In the genomic region with DNA sequence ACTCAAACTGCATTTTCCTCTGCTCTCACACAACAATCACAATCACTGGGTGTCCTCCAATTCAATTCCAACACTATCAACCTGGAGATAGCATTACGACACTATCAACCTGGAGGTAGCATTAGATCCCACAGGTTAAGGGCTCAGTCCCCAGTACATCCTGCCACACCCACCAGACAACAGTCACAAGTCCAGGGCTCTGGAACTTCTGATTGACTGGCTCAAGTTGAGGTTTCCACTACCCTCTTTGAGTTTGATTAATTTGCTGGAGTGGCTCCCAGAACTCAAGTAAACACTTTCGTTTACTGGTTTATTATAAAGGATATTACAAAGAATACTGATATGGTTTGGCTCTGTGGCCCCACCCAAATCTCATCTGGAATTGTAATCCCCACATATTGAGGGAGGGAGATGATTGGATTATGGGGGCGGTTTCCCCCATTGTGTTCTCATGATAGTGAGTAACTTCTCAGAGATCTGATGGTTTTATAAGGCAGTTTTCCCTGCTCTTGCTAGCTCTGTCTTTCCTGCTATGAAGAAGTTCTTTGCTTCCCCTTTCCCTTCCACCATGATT, we compare ENCODE assay signal across 1 cellular context.
TF ChIP-seq lines count a peak whose summit lies in the region.

No MANE protein-coding gene starts in this region.

TF ChIP-seq in IMR-90, 13 proteins besides CTCF, POLR2A, EP300 and RAD21:
- no peak for TF ChIP-seq MAFK (IDR thresholded peaks at IDR 0.05; ENCODE audit: low read depth, low read length)
- TF ChIP-seq RFX5 (IDR thresholded peaks at IDR 0.05; ENCODE audit: low read depth, low read length) = no peak
- TF ChIP-seq NFE2L2 (IDR thresholded peaks at IDR 0.05; ENCODE audit: low read depth, low read length) = no peak
- TF ChIP-seq MAZ (IDR thresholded peaks at IDR 0.05; ENCODE audit: borderline replicate concordance, low read depth, low read length) = no peak
- TF ChIP-seq RCOR1 (IDR thresholded peaks at IDR 0.05; ENCODE audit: insufficient replicate concordance, low read length) = no peak
- TF ChIP-seq SMC3 (IDR thresholded peaks at IDR 0.05; ENCODE audit: low read depth, low read length) = no peak
- no peak for TF ChIP-seq MXI1 (IDR thresholded peaks at IDR 0.05; ENCODE audit: borderline replicate concordance, low read depth, low read length)
- TF ChIP-seq, protein P1, sequence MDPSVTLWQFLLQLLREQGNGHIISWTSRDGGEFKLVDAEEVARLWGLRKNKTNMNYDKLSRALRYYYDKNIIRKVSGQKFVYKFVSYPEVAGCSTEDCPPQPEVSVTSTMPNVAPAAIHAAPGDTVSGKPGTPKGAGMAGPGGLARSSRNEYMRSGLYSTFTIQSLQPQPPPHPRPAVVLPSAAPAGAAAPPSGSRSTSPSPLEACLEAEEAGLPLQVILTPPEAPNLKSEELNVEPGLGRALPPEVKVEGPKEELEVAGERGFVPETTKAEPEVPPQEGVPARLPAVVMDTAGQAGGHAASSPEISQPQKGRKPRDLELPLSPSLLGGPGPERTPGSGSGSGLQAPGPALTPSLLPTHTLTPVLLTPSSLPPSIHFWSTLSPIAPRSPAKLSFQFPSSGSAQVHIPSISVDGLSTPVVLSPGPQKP (IDR thresholded peaks at IDR 0.05; ENCODE audit: borderline replicate concordance, low read depth, low read length) = no peak
- no peak for TF ChIP-seq CHD1 (IDR thresholded peaks at IDR 0.05; ENCODE audit: low read depth, low read length)
- no peak for TF ChIP-seq FOS (IDR thresholded peaks at IDR 0.05; ENCODE audit: low read depth, low read length)
TF ChIP-seq in IMR-90: peak in this region for 0.
